16 cellular contexts compared by ENCODE assay signal in genomic region chr13:48278806-48279205, GRCh38.
"Had no signal": no experiment of that assay in that cellular context is flagged by ENCODE, and none has a peak within 500 bp of the region (broad histone marks: within the 10 kb centered on the region; RNA-seq: fewer than 3 reads in every experiment).

No MANE protein-coding gene starts in this region.

- H3K27me3 ChIP-seq: dorsolateral prefrontal cortex, foreskin keratinocyte, thyroid gland had no signal

- DNase-seq: activated CD4-positive, alpha-beta T cell treated with anti-CD3 and anti-CD28 coated beads for 1 hour; activated CD4-positive, alpha-beta T cell treated with anti-CD3 and anti-CD28 coated beads, Interleukin-2, amount 50 U/mL, for 4 hours; activated gamma-delta T cell; dorsolateral prefrontal cortex; foreskin keratinocyte; hypothalamus; kidney; nephron progenitor cell; nucleus accumbens; stimulated activated CD8-positive, alpha-beta memory T cell treated with anti-CD3 and anti-CD28 coated beads, Interleukin-4, amount 100 ng/mL, for 48 hours; stimulated activated naive CD4-positive, alpha-beta T cell; thyroid gland; WERI-Rb-1 had no signal

- H3K36me3 ChIP-seq: thyroid gland, WERI-Rb-1 had no signal

- H3K27ac ChIP-seq: dorsolateral prefrontal cortex, foreskin keratinocyte, thyroid gland, WERI-Rb-1 had no signal

- ATAC-seq: foreskin keratinocyte, left lobe of liver had no signal

- FAIRE-seq: bronchial epithelial cell, kidney, urothelium cell line had no signal

- H3K4me3 ChIP-seq: dorsolateral prefrontal cortex, thyroid gland had no signal

- H3K4me1 ChIP-seq: foreskin keratinocyte, thyroid gland had no signal

- H3K9me3 ChIP-seq: thyroid gland had no signal
